Comparison of ENCODE assay signal across 16 cellular contexts in genomic region chr1:235724716-235725115, GRCh38.
A peak's percentile ranks its signal among the peaks of the same experiment; 100 is the strongest.
DNase-seq lines count a peak whose midpoint lies in the region; ATAC-seq, FAIRE-seq and TF ChIP-seq lines count a peak whose summit lies in the region.
"Had no signal": no experiment of that assay in that cellular context is flagged by ENCODE, and none has a peak within 500 bp of the region (broad histone marks: within the 10 kb centered on the region; RNA-seq: fewer than 3 reads in every experiment).

No MANE protein-coding gene starts in this region.

- H3K36me3 ChIP-seq in GM12878 (ENCODE audit: control insufficient read depth in 2 of 2, insufficient read depth in 2 of 2, low read length in 1 of 2) = no peaks in the 10 kb centered on the region; a peak in 1 of 4 replicates
- H3K36me3 ChIP-seq: BE2C, HAP-1 had no signal

- TF ChIP-seq POLR2A in GM12878 (IDR thresholded peaks at IDR 0.05; ENCODE audit: low read depth, low read length) = no peak

- no peaks in the 10 kb centered on the region for H3K9me3 ChIP-seq in GM12878 (replicated peaks; ENCODE audit: control insufficient read depth, insufficient read depth, low read length)
- H3K9me3 ChIP-seq: A549, BE2C, HAP-1 had no signal

- H3K79me2 ChIP-seq in GM12878 (ENCODE audit: control insufficient read depth, insufficient read depth, low read length) = no peaks in the 10 kb centered on the region

- H4K20me1 ChIP-seq in GM12878 (ENCODE audit: control insufficient read depth, insufficient read depth) = no peaks in the 10 kb centered on the region

- H3K4me1 Mint-ChIP-seq in osteocyte (ENCODE audit: unreplicated experiment) = peaks cover 17% of the 10 kb centered on the region
- H3K4me1 Mint-ChIP-seq: CD4-positive, alpha-beta memory T cell had no signal

- H2AFZ ChIP-seq in GM12878 (ENCODE audit: control insufficient read depth, low read depth, low read length) = no peak overlapping the region

- H3K27me3 Mint-ChIP-seq in osteocyte (ENCODE audit: unreplicated experiment) = no peaks in the 10 kb centered on the region
- H3K27me3 Mint-ChIP-seq: CD4-positive, alpha-beta memory T cell had no signal

- H3K9ac ChIP-seq in GM12878 (ENCODE audit: control insufficient read depth, insufficient read depth, low read length) = no peak overlapping the region

- CTCF ChIA-PET in GM12878 (lab: Yijun Ruan, JAX) = interaction anchor here (1.1 to 1.9 kb wide), 2 partner anchors 8 to 247 kb away, joined by 3 to 8 read pairs; no protein-coding TSS in a partner anchor

- 93% methylated on average over 2 of the region's 2 CpGs for WGBS in GM12878 (ENCODE audit: insufficient coverage, insufficient replicate concordance, low lambda C conversion rate, missing lambda C conversion rate)

- no peaks in the 10 kb centered on the region for H3K9me3 Mint-ChIP-seq in osteocyte (ENCODE audit: unreplicated experiment)
- H3K9me3 Mint-ChIP-seq: CD4-positive, alpha-beta memory T cell had no signal

- in situ Hi-C loops in GM12878 (cut with MboI) = no loop called here

- peak overlapping the region; percentile 53 for H3K27ac Mint-ChIP-seq in osteocyte (ENCODE audit: unreplicated experiment)
- H3K27ac Mint-ChIP-seq: CD4-positive, alpha-beta memory T cell had no signal

- H3K4me3 Mint-ChIP-seq in osteocyte (ENCODE audit: unreplicated experiment) = no peak overlapping the region
- H3K4me3 Mint-ChIP-seq: CD4-positive, alpha-beta memory T cell had no signal

- peak; percentile 38 for FAIRE-seq in GM12878 (lab: Jason Lieb, UNC)
- FAIRE-seq: A549, GM19239, H1 had no signal

- H3K4me3 ChIP-seq in GM12878 (no peak overlapping the region), epithelial cell of esophagus (ENCODE audit: low read length) (no peak overlapping the region)
- H3K4me3 ChIP-seq: A549, HAP-1 had no signal

- no peak for ATAC-seq in GM12878
- no peak for ATAC-seq in left colon
- no peak for ATAC-seq in HG02852 (IDR thresholded peaks at IDR 0.05; ENCODE audit: unreplicated experiment)
- ATAC-seq: A549 had no signal

- H3K36me3 Mint-ChIP-seq in osteocyte (ENCODE audit: unreplicated experiment) = peaks cover 17% of the 10 kb centered on the region

- POLR2A ChIA-PET in GM12878 (lab: Charles Lee) = no interaction called here

- RAD21 ChIA-PET in GM12878 (lab: Charles Lee; ENCODE audit: unreplicated experiment) = no interaction called here

- no peak for TF ChIP-seq RAD21 in GM12878 (IDR thresholded peaks at IDR 0.05; ENCODE audit: insufficient read depth, low read depth, low read length)

- DNase-seq in GM12878 (ENCODE audit: low read depth, low spot score) (no peak), epithelial cell of esophagus (ENCODE audit: low read depth) (peak; percentile 85), osteocyte (ENCODE audit: extremely low spot score, unreplicated experiment) (no peak), left colon (no peak), NOMO-1 treated with dmso at 0.1 percent for 144 hours (lab: John Stamatoyannopoulos, UW; ENCODE audit: unreplicated experiment) (no peak)
- DNase-seq: BE2C; CD4-positive, alpha-beta memory T cell; DMS153; DND-41; GDM1 had no signal

- SMC1A ChIA-PET in GM12878 (lab: Charles Lee; ENCODE audit: uncharacterized antibody, unreplicated experiment) = interaction anchor here (1.0 to 1.6 kb wide), 3 partner anchors 10 to 88 kb away, joined by 3 to 4 read pairs (median 3); no protein-coding TSS in a partner anchor

- intact Hi-C loops in GM12878 (cut with micrococcal nuclease; ENCODE audit: unreplicated experiment) (no loop called here), left colon (cut with DNase I, micrococcal nuclease) (no loop called here)

- no TSS peak for BruUV-seq in GM12878 (replicated peaks; lab: Mats Ljungman, UMichigan)

- TF ChIP-seq EP300 in GM12878 (IDR thresholded peaks at IDR 0.05; ENCODE audit: borderline replicate concordance in 1 of 2, control insufficient read depth in 1 of 2, low read depth in 2 of 2, low read length in 2 of 2) = no peak

- no peak for TF ChIP-seq CTCF in GM12878 (IDR thresholded peaks at IDR 0.05 in 2 of 3, conservative IDR thresholded peaks at IDR 0.05 in 1 of 3; ENCODE audit: control insufficient read depth in 2 of 3, extremely low read depth in 1 of 3, insufficient read depth in 1 of 3, low read depth in 3 of 3, low read length in 3 of 3)
- no peak for TF ChIP-seq CTCF in epithelial cell of esophagus (IDR thresholded peaks at IDR 0.05; ENCODE audit: insufficient read depth, low read depth, low read length, missing control alignments)
- no peak for TF ChIP-seq CTCF in osteocyte (IDR thresholded peaks at IDR 0.05)

- H3K27me3 ChIP-seq in GM12878 (replicated peaks in 1 of 2; ENCODE audit: control insufficient read depth in 2 of 2, insufficient read depth in 2 of 2, low read length in 1 of 2) = no peaks in the 10 kb centered on the region
- H3K27me3 ChIP-seq: BE2C had no signal

- no peaks in the 10 kb centered on the region for H3K4me1 ChIP-seq in GM12878 (ENCODE audit: control insufficient read depth, insufficient read depth, low read length)
- H3K4me1 ChIP-seq: A549, BE2C, HAP-1 had no signal

- no peak overlapping the region for H3K27ac ChIP-seq in GM12878 (ENCODE audit: control insufficient read depth, insufficient read depth)
- H3K27ac ChIP-seq: C4-2B had no signal

- no peak overlapping the region for H3K4me2 ChIP-seq in GM12878 (ENCODE audit: control insufficient read depth, insufficient read depth)
- H3K4me2 ChIP-seq: A549 had no signal

TF ChIP-seq in GM12878, 131 proteins besides CTCF, POLR2A, EP300 and RAD21:
- TF ChIP-seq E2F8 (IDR thresholded peaks at IDR 0.05; ENCODE audit: low read depth, partially characterized antibody) (no peak), NFYA (IDR thresholded peaks at IDR 0.05; ENCODE audit: borderline replicate concordance, low read depth, low read length) (no peak), CREM (IDR thresholded peaks at IDR 0.05; ENCODE audit: low read depth) (no peak), CEBPZ (IDR thresholded peaks at IDR 0.05; ENCODE audit: low read depth, low read length) (no peak)
TF ChIP-seq in GM12878: peak in this region for 0.
